Comparison of ENCODE assay signal across 11 cellular contexts in genomic region chr1:234944439-234945369, GRCh38.
A peak's percentile ranks its signal among the peaks of the same experiment; 100 is the strongest.
DNase-seq lines count a peak whose midpoint lies in the region; ATAC-seq and TF ChIP-seq lines count a peak whose summit lies in the region.
"Had no signal": no experiment of that assay in that cellular context is flagged by ENCODE, and none has a peak within 500 bp of the region (broad histone marks: within the 10 kb centered on the region; RNA-seq: fewer than 3 reads in every experiment).

No MANE protein-coding gene starts in this region.

- H3K4me3 ChIP-seq in Panc1 (ENCODE audit: low read depth in 2 of 2, low read length in 2 of 2) (no peak overlapping the region), lower lobe of right lung (no peak overlapping the region), A673 (ENCODE audit: low read depth, low read length, poor library complexity, severe bottlenecking) (no peak overlapping the region)
- H3K4me3 ChIP-seq: breast epithelium had no signal

- peak; percentile 92 for DNase-seq in GF-D8 (lab: John Stamatoyannopoulos, UW)
- no peak for DNase-seq in Panc1 (ENCODE audit: low read depth, low spot score)
- DNase-seq in lower lobe of right lung, result no peak
- no peak for DNase-seq in DMS153 (lab: John Stamatoyannopoulos, UW)
- no peak for DNase-seq in kidney glomerular epithelial cell (lab: John Stamatoyannopoulos, UW)
- no peak for DNase-seq in A673 (ENCODE audit: low spot score)
- DNase-seq in NCI-H146 treated with DMSO at 0.1 percent for 48 hours (lab: John Stamatoyannopoulos, UW; ENCODE audit: unreplicated experiment), result no peak
- DNase-seq: activated CD8-positive, alpha-beta memory T cell treated with anti-CD3 and anti-CD28 coated beads, Interleukin-2, amount 50 U/mL, for 4 hours; NCI-H526 had no signal

- H3K4me1 ChIP-seq in Panc1 (ENCODE audit: control insufficient read depth, insufficient read depth, low read length) (no peaks in the 10 kb centered on the region), lower lobe of right lung (peaks cover 11% of the 10 kb centered on the region), A673 (ENCODE audit: insufficient read depth, low read length, poor library complexity, severe bottlenecking) (no peaks in the 10 kb centered on the region)
- H3K4me1 ChIP-seq: breast epithelium had no signal

- peak overlapping the region; percentile 79 for H3K27ac ChIP-seq in Panc1 (ENCODE audit: low read length)
- H3K27ac ChIP-seq in lower lobe of right lung, result peak overlapping the region; percentile 25
- H3K27ac ChIP-seq in A673 (ENCODE audit: low read depth, low read length, poor library complexity, severe bottlenecking), result no peak overlapping the region
- H3K27ac ChIP-seq: breast epithelium had no signal

- BruUV-seq in Panc1 (replicated peaks; lab: Mats Ljungman, UMichigan) (no TSS peak), A673 (replicated peaks; lab: Mats Ljungman, UMichigan) (no TSS peak)

- CTCF ChIA-PET in Panc1 (lab: Charles Lee), result no interaction called here
- CTCF ChIA-PET in A673 (lab: Charles Lee), result no interaction called here

- intact Hi-C loops in Panc1 (cut with micrococcal nuclease; ENCODE audit: unreplicated experiment), result no loop called here
- intact Hi-C loops in lower lobe of right lung (cut with DNase I), result no loop called here
- intact Hi-C loops in A673 (cut with micrococcal nuclease; ENCODE audit: unreplicated experiment), result no loop called here

- H3K9me3 ChIP-seq in Panc1 (ENCODE audit: control insufficient read depth, insufficient read depth, low read depth, low read length) (no peaks in the 10 kb centered on the region; the same call in 1 of the 2 replicates), lower lobe of right lung (no peaks in the 10 kb centered on the region), A673 (ENCODE audit: low read depth, low read length, poor library complexity, severe bottlenecking) (no peaks in the 10 kb centered on the region)

- H3K27me3 ChIP-seq in Panc1 (ENCODE audit: control insufficient read depth, insufficient read depth, low read length), result no peaks in the 10 kb centered on the region
- no peaks in the 10 kb centered on the region for H3K27me3 ChIP-seq in lower lobe of right lung (ENCODE audit: low read depth)
- H3K27me3 ChIP-seq in A673 (replicated peaks; ENCODE audit: insufficient read depth, low read depth, low read length, poor library complexity), result no peaks in the 10 kb centered on the region
- H3K27me3 ChIP-seq: breast epithelium had no signal

- in situ Hi-C loops in Panc1 (cut with HindIII; ENCODE audit: low pct_unique_long_range_greater_than_20kb, low sequenced_read_pairs), result no loop called here

- POLR2A ChIA-PET in Panc1 (lab: Charles Lee) (no interaction called here), A673 (lab: Charles Lee; ENCODE audit: low non-redundant PET) (no interaction called here)

- H3K36me3 ChIP-seq in Panc1 (ENCODE audit: control insufficient read depth, insufficient read depth, low read length) (no peaks in the 10 kb centered on the region), lower lobe of right lung (no peaks in the 10 kb centered on the region), A673 (ENCODE audit: insufficient read depth, low read length, poor library complexity, severe bottlenecking) (no peaks in the 10 kb centered on the region)
- H3K36me3 ChIP-seq: breast epithelium had no signal

- ATAC-seq in GM21447 (IDR thresholded peaks at IDR 0.05; ENCODE audit: unreplicated experiment), result peak; percentile 57
- no peak for ATAC-seq in Panc1
- ATAC-seq in lower lobe of right lung, result peak in 1 of 2 donors; percentile 32

- no peak for TF ChIP-seq CTCF in Panc1 (IDR thresholded peaks at IDR 0.05)
- TF ChIP-seq CTCF in lower lobe of right lung (IDR thresholded peaks at IDR 0.05), result no peak
- no peak for TF ChIP-seq CTCF in A673 (conservative IDR thresholded peaks at IDR 0.05; ENCODE audit: low read depth, low read length)
